ENCODE assay signal across 23 cellular contexts in the genomic region with DNA sequence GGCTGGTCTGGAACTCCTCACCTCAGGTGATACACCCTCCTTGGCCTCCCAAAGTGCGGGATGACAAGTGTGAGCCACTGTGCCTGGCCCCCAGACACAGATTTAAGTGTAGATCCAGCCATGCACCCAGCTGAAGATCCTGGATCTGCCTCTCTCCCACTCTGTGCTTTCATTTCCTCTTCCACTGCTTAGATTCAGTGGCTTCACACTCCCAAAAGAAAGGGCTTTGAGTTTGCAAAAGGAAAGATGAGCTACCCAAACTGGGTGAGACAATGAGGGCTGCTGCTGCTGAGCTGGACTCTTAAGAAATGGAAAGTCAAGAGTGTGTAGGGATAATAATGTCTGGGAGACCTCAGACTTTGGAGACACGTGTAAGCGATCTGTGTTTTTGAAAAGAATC.
"Had no signal": no experiment of that assay in that cellular context is flagged by ENCODE, and none has a peak within 500 bp of the region (broad histone marks: within the 10 kb centered on the region; RNA-seq: fewer than 3 reads in every experiment).

No MANE protein-coding gene starts in this region.

- H3K4me3 ChIP-seq: hepatocyte, left ventricle myocardium inferior, lung, mucosa of descending colon, pancreas, prostate gland, sigmoid colon, spleen, suprapubic skin, thoracic aorta, tibial artery, upper lobe of right lung had no signal

- DNase-seq: islet precursor cell; left ventricle myocardium inferior; mesendoderm; midbrain; mucosa of descending colon; naive thymus-derived CD4-positive, alpha-beta T cell; pancreas; posterior cingulate gyrus; retina; right cardiac atrium; sigmoid colon; small intestine; spleen; stimulated activated CD4-positive, alpha-beta T cell treated with anti-CD3 and anti-CD28 coated beads, Interleukin-4, amount 100 ng/mL, for 24 hours; stimulated activated naive CD4-positive, alpha-beta T cell; tibial artery; trophoblast cell; upper lobe of right lung had no signal

- H3K9me3 ChIP-seq: left ventricle myocardium inferior, mucosa of descending colon, pancreas, prostate gland, sigmoid colon, spleen, suprapubic skin, thoracic aorta, tibial artery, upper lobe of right lung had no signal

- H3K27ac ChIP-seq: hepatocyte, left ventricle myocardium inferior, pancreas, prostate gland, sigmoid colon, spleen, suprapubic skin, thoracic aorta, tibial artery, upper lobe of right lung had no signal

- H3K4me1 ChIP-seq: left ventricle myocardium inferior, prostate gland, sigmoid colon, spleen, suprapubic skin, tibial artery, upper lobe of right lung had no signal

- ATAC-seq: pancreas, right cardiac atrium had no signal

- H3K27me3 ChIP-seq: hepatocyte, pancreas, sigmoid colon, tibial artery, upper lobe of right lung had no signal

- H3K36me3 ChIP-seq: left ventricle myocardium inferior, pancreas, prostate gland, sigmoid colon, spleen, suprapubic skin, thoracic aorta, tibial artery, upper lobe of right lung had no signal
